In the genomic region with DNA sequence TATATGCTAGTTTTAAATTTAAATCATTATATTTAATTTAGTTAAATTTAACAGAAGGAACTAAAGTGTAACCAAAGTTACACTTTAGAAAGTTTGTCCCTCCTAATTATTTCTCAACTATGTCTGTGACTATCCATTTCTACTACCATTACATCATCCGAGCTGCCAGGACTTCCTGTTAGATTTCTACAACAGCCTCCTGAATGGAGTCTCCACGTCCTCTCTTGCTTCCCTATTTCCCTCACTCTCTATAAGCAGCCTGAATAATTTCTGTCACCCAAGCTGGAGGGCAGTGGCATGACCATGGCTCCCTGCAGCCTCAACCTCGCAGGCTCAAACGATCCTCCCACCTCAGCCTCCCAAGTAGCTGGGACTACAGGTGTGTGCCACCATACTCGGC, we compare ENCODE assay signal across 22 cellular contexts.
DNase-seq lines count a peak whose midpoint lies in the region; ATAC-seq and TF ChIP-seq lines count a peak whose summit lies in the region.
"Had no signal": no experiment of that assay in that cellular context is flagged by ENCODE, and none has a peak within 500 bp of the region (broad histone marks: within the 10 kb centered on the region; RNA-seq: fewer than 3 reads in every experiment).

No MANE protein-coding gene starts in this region.

- no peaks in the 10 kb centered on the region for H3K9me3 ChIP-seq in neutrophil
- no peaks in the 10 kb centered on the region for H3K9me3 ChIP-seq in vagina
- H3K9me3 ChIP-seq: SJSA1, uterus had no signal

- H3K36me3 ChIP-seq in neutrophil (no peaks in the 10 kb centered on the region), vagina (no peaks in the 10 kb centered on the region)
- H3K36me3 ChIP-seq: SJSA1, uterus had no signal

- TF ChIP-seq POLR2A in vagina (IDR thresholded peaks at IDR 0.05) = no peak

- DNase-seq in GF-D8 (lab: John Stamatoyannopoulos, UW) = peak; percentile 19
- peak; percentile 87 for DNase-seq in MV-4-11 (lab: John Stamatoyannopoulos, UW)
- DNase-seq in vagina (ENCODE audit: extremely low spot score in 2 of 2) = no peak
- DNase-seq: activated CD4-positive, alpha-beta T cell treated with anti-CD3 and anti-CD28 coated beads, Interleukin-2, amount 50 U/mL, for 1 hour; CD4-positive, CD25-positive, alpha-beta regulatory T cell; effector memory CD4-positive, alpha-beta T cell; GOT3; IMR-90; NCI-H1694; NCI-H526 treated with DMSO at 0.1 percent for 48 hours; nephron progenitor cell; PC-9; T-helper 17 cell; uterus had no signal

- intact Hi-C loops in vagina (cut with DNase I) = no loop called here

- H3K4me3 ChIP-seq in neutrophil (ENCODE audit: low read depth in 1 of 2, low read length in 1 of 2) (peak overlapping the region in 1 of 2 experiments; percentile 13), vagina (no peak overlapping the region)
- H3K4me3 ChIP-seq: PC-9, SJSA1, uterus had no signal

- H3K4me1 ChIP-seq in neutrophil (ENCODE audit: control insufficient read depth in 1 of 2, insufficient read depth in 1 of 2, low read depth in 1 of 2, low read length in 1 of 2) (peaks cover 38 to 52% of the 10 kb centered on the region in 2 experiments), vagina (no peaks in the 10 kb centered on the region)
- H3K4me1 ChIP-seq: parathyroid adenoma, SJSA1, uterus had no signal

- peak overlapping the region; percentile 74 for H3K27ac ChIP-seq in angular gyrus (ENCODE audit: low read depth, low read length)
- H3K27ac ChIP-seq in neutrophil = peak overlapping the region; percentile 79
- no peak overlapping the region for H3K27ac ChIP-seq in vagina
- H3K27ac ChIP-seq: parathyroid adenoma, PC-9, SJSA1, uterus had no signal

- H3K27me3 ChIP-seq in neutrophil (no peaks in the 10 kb centered on the region), vagina (no peaks in the 10 kb centered on the region)
- H3K27me3 ChIP-seq: SJSA1, uterus had no signal

- TF ChIP-seq CTCF in neutrophil (IDR thresholded peaks at IDR 0.05) (no peak), vagina (IDR thresholded peaks at IDR 0.05) (no peak)

- no peak for ATAC-seq in HG03159 (IDR thresholded peaks at IDR 0.05; ENCODE audit: unreplicated experiment)
- no peak for ATAC-seq in GM18502 (IDR thresholded peaks at IDR 0.05; ENCODE audit: poor library complexity, unreplicated experiment)
- ATAC-seq: activated T-helper 17 cell treated with anti-CD3 and anti-CD28 coated beads, Interleukin-2, amount 50 U/mL, for 72 hours; sciatic nerve; T-helper 17 cell had no signal

Comparison
In these comparisons a context has a peak if more than half of its experiments do, and no peak if none do; other contexts are left out.
1. DNase-seq: peak in GF-D8 (single experiment) and MV-4-11 (single experiment); none in vagina (0 of 2).